1 cellular context compared by ENCODE assay signal in the genomic region with DNA sequence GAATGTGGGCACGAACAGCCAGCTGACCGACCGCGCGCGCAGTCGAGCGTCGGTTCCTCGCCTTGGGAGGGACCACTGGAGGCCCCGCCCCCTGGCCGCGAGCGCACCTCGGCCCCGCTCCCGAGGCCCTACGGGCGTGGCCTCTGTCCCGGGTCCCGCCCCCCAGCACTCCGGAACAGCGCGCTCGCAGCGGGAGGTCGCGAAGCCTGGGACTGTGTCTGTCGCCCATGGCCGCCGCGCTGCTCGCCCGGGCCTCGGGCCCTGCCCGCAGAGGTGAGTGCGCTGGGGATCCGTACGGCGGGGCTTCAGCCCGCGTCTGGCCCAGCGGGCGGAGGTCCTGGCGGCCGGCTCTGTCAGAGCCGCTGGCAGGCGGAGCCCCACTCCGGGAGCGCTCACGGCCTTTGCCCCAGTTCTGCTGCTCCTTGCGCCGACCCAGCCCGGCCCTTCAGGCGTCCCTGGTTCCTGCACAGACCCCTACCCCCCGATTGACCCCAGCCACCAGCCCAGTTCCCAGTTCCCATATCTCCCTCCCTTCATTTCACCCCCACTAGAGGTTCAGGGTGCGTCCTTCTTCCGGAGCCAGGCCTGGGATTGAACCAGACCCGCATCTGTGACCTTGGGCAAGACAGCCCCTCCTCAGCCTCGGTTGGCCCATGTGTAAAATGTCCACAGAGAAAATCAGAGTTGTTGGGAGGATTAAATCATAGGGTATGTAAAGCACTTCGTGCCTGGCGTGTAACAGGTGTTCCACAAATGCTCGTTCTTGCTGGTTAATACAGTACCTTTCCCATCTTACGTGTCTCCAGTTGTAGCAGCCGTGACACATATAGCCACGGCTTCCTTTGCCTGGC.
TF ChIP-seq lines count a peak whose summit lies in the region.

A gene with protein sequence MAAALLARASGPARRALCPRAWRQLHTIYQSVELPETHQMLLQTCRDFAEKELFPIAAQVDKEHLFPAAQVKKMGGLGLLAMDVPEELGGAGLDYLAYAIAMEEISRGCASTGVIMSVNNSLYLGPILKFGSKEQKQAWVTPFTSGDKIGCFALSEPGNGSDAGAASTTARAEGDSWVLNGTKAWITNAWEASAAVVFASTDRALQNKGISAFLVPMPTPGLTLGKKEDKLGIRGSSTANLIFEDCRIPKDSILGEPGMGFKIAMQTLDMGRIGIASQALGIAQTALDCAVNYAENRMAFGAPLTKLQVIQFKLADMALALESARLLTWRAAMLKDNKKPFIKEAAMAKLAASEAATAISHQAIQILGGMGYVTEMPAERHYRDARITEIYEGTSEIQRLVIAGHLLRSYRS (plus strand): TSS at position 168 of the 851 bp plus-strand sequence. CDS start 60 bp downstream, at position 228.

TF ChIP-seq in K562, 482 proteins besides CTCF, POLR2A, EP300 and RAD21 (continued from another document and continues in another):
- TF ChIP-seq, protein P1, sequence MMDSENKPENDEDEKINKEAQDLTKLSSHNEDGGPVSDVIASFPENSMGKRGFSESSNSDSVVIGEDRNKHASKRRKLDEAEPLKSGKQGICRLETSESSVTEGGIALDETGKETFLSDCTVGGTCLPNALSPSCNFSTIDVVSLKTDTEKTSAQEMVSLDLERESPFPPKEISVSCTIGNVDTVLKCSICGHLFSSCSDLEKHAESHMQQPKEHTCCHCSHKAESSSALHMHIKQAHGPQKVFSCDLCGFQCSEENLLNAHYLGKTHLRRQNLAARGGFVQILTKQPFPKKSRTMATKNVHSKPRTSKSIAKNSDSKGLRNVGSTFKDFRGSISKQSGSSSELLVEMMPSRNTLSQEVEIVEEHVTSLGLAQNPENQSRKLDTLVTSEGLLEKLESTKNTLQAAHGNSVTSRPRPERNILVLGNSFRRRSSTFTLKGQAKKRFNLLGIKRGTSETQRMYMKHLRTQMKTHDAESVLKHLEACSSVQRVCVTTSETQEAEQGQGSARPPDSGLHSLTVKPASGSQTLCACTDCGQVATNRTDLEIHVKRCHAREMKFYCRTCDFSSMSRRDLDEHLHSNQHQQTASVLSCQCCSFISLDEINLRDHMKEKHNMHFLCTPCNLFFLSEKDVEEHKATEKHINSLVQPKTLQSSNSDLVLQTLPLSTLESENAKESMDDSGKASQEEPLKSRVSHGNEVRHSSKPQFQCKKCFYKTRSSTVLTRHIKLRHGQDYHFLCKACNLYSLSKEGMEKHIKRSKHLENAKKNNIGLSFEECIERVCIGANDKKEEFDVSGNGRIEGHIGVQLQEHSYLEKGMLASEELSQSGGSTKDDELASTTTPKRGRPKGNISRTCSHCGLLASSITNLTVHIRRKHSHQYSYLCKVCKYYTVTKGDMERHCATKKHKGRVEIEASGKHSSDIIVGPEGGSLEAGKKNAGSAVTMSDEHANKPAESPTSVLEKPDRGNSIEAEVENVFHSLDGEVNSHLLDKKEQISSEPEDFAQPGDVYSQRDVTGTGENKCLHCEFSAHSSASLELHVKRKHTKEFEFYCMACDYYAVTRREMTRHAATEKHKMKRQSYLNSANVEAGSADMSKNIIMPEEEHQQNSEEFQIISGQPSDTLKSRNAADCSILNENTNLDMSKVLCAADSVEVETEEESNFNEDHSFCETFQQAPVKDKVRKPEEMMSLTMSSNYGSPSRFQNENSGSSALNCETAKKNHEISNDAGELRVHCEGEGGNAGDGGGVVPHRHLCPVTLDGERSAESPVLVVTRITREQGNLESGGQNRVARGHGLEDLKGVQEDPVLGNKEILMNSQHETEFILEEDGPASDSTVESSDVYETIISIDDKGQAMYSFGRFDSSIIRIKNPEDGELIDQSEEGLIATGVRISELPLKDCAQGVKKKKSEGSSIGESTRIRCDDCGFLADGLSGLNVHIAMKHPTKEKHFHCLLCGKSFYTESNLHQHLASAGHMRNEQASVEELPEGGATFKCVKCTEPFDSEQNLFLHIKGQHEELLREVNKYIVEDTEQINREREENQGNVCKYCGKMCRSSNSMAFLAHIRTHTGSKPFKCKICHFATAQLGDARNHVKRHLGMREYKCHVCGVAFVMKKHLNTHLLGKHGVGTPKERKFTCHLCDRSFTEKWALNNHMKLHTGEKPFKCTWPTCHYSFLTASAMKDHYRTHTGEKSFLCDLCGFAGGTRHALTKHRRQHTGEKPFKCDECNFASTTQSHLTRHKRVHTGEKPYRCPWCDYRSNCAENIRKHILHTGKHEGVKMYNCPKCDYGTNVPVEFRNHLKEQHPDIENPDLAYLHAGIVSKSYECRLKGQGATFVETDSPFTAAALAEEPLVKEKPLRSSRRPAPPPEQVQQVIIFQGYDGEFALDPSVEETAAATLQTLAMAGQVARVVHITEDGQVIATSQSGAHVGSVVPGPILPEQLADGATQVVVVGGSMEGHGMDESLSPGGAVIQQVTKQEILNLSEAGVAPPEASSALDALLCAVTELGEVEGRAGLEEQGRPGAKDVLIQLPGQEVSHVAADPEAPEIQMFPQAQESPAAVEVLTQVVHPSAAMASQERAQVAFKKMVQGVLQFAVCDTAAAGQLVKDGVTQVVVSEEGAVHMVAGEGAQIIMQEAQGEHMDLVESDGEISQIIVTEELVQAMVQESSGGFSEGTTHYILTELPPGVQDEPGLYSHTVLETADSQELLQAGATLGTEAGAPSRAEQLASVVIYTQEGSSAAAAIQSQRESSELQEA (IDR thresholded peaks at IDR 0.05; ENCODE audit: low read depth) = no peak
- TF ChIP-seq ZNF830 (CRISPR knock-in tag; IDR thresholded peaks at IDR 0.05) (no peak), NFIX (CRISPR knock-in tag; IDR thresholded peaks at IDR 0.05; ENCODE audit: low read depth) (no peak), DMBX1 (CRISPR knock-in tag; IDR thresholded peaks at IDR 0.05; ENCODE audit: borderline replicate concordance) (no peak), ZBTB17 (CRISPR knock-in tag; IDR thresholded peaks at IDR 0.05) (0 out of 2 replicates have a peak, but pooled peaks have one; percentile 41), ZNF217 (CRISPR knock-in tag; IDR thresholded peaks at IDR 0.05) (no peak), POLR2AphosphoS2 (IDR thresholded peaks at IDR 0.05; ENCODE audit: low read length) (no peak), HLTF (IDR thresholded peaks at IDR 0.05) (no peak), KLF1 (tag; IDR thresholded peaks at IDR 0.05) (no peak), ZBTB1 (CRISPR knock-in tag; IDR thresholded peaks at IDR 0.05; ENCODE audit: borderline replicate concordance, low read depth) (no peak), NR2C2 (CRISPR knock-in tag; IDR thresholded peaks at IDR 0.05) (no peak), NR2C2 (tag; IDR thresholded peaks at IDR 0.05) (peak; percentile 73), SAFB2 (IDR thresholded peaks at IDR 0.05; ENCODE audit: borderline replicate concordance, low read depth, low read length, severe bottlenecking) (no peak), ZNF232 (CRISPR knock-in tag; IDR thresholded peaks at IDR 0.05) (no peak), ZNF696 (CRISPR knock-in tag; conservative IDR thresholded peaks at IDR 0.05) (no peak), BRF1 (IDR thresholded peaks at IDR 0.05; ENCODE audit: borderline replicate concordance, extremely low read depth, insufficient read length) (no peak)
- TF ChIP-seq, protein P2, sequence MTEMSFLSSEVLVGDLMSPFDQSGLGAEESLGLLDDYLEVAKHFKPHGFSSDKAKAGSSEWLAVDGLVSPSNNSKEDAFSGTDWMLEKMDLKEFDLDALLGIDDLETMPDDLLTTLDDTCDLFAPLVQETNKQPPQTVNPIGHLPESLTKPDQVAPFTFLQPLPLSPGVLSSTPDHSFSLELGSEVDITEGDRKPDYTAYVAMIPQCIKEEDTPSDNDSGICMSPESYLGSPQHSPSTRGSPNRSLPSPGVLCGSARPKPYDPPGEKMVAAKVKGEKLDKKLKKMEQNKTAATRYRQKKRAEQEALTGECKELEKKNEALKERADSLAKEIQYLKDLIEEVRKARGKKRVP (CRISPR knock-in tag; IDR thresholded peaks at IDR 0.05) = no peak
- TF ChIP-seq, protein P3, sequence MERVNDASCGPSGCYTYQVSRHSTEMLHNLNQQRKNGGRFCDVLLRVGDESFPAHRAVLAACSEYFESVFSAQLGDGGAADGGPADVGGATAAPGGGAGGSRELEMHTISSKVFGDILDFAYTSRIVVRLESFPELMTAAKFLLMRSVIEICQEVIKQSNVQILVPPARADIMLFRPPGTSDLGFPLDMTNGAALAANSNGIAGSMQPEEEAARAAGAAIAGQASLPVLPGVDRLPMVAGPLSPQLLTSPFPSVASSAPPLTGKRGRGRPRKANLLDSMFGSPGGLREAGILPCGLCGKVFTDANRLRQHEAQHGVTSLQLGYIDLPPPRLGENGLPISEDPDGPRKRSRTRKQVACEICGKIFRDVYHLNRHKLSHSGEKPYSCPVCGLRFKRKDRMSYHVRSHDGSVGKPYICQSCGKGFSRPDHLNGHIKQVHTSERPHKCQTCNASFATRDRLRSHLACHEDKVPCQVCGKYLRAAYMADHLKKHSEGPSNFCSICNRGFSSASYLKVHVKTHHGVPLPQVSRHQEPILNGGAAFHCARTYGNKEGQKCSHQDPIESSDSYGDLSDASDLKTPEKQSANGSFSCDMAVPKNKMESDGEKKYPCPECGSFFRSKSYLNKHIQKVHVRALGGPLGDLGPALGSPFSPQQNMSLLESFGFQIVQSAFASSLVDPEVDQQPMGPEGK (CRISPR knock-in tag; IDR thresholded peaks at IDR 0.05; ENCODE audit: borderline replicate concordance) = no peak
- TF ChIP-seq, protein P4, sequence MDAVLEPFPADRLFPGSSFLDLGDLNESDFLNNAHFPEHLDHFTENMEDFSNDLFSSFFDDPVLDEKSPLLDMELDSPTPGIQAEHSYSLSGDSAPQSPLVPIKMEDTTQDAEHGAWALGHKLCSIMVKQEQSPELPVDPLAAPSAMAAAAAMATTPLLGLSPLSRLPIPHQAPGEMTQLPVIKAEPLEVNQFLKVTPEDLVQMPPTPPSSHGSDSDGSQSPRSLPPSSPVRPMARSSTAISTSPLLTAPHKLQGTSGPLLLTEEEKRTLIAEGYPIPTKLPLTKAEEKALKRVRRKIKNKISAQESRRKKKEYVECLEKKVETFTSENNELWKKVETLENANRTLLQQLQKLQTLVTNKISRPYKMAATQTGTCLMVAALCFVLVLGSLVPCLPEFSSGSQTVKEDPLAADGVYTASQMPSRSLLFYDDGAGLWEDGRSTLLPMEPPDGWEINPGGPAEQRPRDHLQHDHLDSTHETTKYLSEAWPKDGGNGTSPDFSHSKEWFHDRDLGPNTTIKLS (IDR thresholded peaks at IDR 0.05; ENCODE audit: borderline replicate concordance, low read depth) = no peak
- TF ChIP-seq, protein P5, sequence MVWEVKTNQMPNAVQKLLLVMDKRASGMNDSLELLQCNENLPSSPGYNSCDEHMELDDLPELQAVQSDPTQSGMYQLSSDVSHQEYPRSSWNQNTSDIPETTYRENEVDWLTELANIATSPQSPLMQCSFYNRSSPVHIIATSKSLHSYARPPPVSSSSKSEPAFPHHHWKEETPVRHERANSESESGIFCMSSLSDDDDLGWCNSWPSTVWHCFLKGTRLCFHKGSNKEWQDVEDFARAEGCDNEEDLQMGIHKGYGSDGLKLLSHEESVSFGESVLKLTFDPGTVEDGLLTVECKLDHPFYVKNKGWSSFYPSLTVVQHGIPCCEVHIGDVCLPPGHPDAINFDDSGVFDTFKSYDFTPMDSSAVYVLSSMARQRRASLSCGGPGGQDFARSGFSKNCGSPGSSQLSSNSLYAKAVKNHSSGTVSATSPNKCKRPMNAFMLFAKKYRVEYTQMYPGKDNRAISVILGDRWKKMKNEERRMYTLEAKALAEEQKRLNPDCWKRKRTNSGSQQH (CRISPR knock-in tag; IDR thresholded peaks at IDR 0.05) = no peak
- TF ChIP-seq, protein P6, sequence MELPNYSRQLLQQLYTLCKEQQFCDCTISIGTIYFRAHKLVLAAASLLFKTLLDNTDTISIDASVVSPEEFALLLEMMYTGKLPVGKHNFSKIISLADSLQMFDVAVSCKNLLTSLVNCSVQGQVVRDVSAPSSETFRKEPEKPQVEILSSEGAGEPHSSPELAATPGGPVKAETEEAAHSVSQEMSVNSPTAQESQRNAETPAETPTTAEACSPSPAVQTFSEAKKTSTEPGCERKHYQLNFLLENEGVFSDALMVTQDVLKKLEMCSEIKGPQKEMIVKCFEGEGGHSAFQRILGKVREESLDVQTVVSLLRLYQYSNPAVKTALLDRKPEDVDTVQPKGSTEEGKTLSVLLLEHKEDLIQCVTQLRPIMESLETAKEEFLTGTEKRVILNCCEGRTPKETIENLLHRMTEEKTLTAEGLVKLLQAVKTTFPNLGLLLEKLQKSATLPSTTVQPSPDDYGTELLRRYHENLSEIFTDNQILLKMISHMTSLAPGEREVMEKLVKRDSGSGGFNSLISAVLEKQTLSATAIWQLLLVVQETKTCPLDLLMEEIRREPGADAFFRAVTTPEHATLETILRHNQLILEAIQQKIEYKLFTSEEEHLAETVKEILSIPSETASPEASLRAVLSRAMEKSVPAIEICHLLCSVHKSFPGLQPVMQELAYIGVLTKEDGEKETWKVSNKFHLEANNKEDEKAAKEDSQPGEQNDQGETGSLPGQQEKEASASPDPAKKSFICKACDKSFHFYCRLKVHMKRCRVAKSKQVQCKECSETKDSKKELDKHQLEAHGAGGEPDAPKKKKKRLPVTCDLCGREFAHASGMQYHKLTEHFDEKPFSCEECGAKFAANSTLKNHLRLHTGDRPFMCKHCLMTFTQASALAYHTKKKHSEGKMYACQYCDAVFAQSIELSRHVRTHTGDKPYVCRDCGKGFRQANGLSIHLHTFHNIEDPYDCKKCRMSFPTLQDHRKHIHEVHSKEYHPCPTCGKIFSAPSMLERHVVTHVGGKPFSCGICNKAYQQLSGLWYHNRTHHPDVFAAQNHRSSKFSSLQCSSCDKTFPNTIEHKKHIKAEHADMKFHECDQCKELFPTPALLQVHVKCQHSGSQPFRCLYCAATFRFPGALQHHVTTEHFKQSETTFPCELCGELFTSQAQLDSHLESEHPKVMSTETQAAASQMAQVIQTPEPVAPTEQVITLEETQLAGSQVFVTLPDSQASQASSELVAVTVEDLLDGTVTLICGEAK (IDR thresholded peaks at IDR 0.05) = no peak
- TF ChIP-seq, protein P6 (CRISPR knock-in tag; IDR thresholded peaks at IDR 0.05) = no peak
